Comparison of ENCODE assay signal across 1 cellular context in genomic region chr9:125261501-125262216, GRCh38.
A peak's percentile ranks its signal among the peaks of the same experiment; 100 is the strongest.
TF ChIP-seq lines count a peak whose summit lies in the region.

Gene GAPVD1 (plus strand): TSS chr9:125261826. CDS start chr9:125298922, 37,096 bp downstream.

TF ChIP-seq in K562, 482 proteins besides CTCF, POLR2A, EP300 and RAD21 (continued from another document and continues in another):
- TF ChIP-seq CHD7 (IDR thresholded peaks at IDR 0.05; ENCODE audit: low read depth, low read length) (no peak), ZNF41 (CRISPR knock-in tag; conservative IDR thresholded peaks at IDR 0.05) (no peak), AFF1 (IDR thresholded peaks at IDR 0.05; ENCODE audit: low read depth in 1 of 2, partially characterized antibody in 2 of 2) (peak in 1 of 2 experiments; percentile 68), ARHGAP35 (IDR thresholded peaks at IDR 0.05; ENCODE audit: partially characterized antibody) (no peak), ZNF778 (CRISPR knock-in tag; IDR thresholded peaks at IDR 0.05) (no peak), ZNF586 (CRISPR knock-in tag; conservative IDR thresholded peaks at IDR 0.05) (no peak), ZBTB2 (IDR thresholded peaks at IDR 0.05) (0 out of 2 replicates have a peak, but pooled peaks have one; percentile 14), ZNF263 (CRISPR knock-in tag; IDR thresholded peaks at IDR 0.05; ENCODE audit: borderline replicate concordance) (peak; percentile 17; the same call in 1 of the 2 replicates), HMGN3 (IDR thresholded peaks at IDR 0.05; ENCODE audit: borderline replicate concordance, extremely low read depth, insufficient read length, low read depth, low read length) (peak; percentile 60), RHOXF2B (CRISPR knock-in tag; conservative IDR thresholded peaks at IDR 0.05) (no peak), ZNF316 (IDR thresholded peaks at IDR 0.05) (0 out of 2 replicates have a peak, but pooled peaks have one; percentile 20), ZNF449 (CRISPR knock-in tag; IDR thresholded peaks at IDR 0.05) (no peak), HMBOX1 (IDR thresholded peaks at IDR 0.05) (peak; percentile 48; the same call in 1 of the 2 replicates), EWSR1 (IDR thresholded peaks at IDR 0.05; ENCODE audit: borderline replicate concordance, low read depth, partially characterized antibody) (no peak), ELF1 (tag; IDR thresholded peaks at IDR 0.05) (peak; percentile 100), GABPA (tag; conservative IDR thresholded peaks at IDR 0.05; ENCODE audit: low read depth) (peak; percentile 93), EP400 (IDR thresholded peaks at IDR 0.05) (peak; percentile 71), E2F1 (CRISPR knock-in tag; IDR thresholded peaks at IDR 0.05) (0 out of 2 replicates have a peak, but pooled peaks have one; percentile 25), IRF9 (tag; IDR thresholded peaks at IDR 0.05) (no peak), PML (IDR thresholded peaks at IDR 0.05; ENCODE audit: low read length) (peak; percentile 57), SMARCA5 (IDR thresholded peaks at IDR 0.05) (peak; percentile 80), ZNF134 (CRISPR knock-in tag; conservative IDR thresholded peaks at IDR 0.05) (no peak), XRCC5 (IDR thresholded peaks at IDR 0.05; ENCODE audit: low read depth, low read length) (peak; percentile 40; the same call in 1 of the 2 replicates), NFRKB (IDR thresholded peaks at IDR 0.05; ENCODE audit: low read depth) (peak; percentile 17), SFPQ (IDR thresholded peaks at IDR 0.05; ENCODE audit: low read depth, low read length) (no peak)
